In the genomic region with DNA sequence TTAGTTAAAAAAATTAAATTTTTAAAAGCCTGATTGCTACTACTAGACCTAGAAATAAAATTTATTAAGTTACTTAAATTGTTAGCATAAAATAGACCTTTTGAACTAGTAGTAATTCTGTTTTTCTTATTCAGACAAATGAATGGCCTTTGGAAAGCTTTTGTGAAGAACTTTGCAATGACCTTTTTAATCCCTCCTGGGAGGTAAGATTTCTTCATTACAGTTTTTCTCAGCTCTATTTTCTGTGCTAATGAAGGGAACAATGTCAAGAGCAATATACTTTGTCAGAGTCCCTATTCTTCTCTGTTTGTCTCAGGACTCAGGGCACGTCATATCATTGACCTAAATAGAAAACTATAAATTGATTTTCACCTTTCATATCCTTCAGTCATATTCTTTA, we compare ENCODE assay signal across 26 cellular contexts.
"Had no signal": no experiment of that assay in that cellular context is flagged by ENCODE, and none has a peak within 500 bp of the region (broad histone marks: within the 10 kb centered on the region; RNA-seq: fewer than 3 reads in every experiment).

No MANE protein-coding gene starts in this region.

- H3K4me1 Mint-ChIP-seq: nephron had no signal

- ATAC-seq: left colon; left lung; lower lobe of right lung; naive thymus-derived CD8-positive, alpha-beta T cell; right lobe of liver; upper lobe of right lung had no signal

- H3K4me3 Mint-ChIP-seq: naive thymus-derived CD8-positive, alpha-beta T cell; nephron; neural crest cell; stimulated activated naive CD8-positive, alpha-beta T cell treated with anti-CD3 and anti-CD28 coated beads, Interleukin-15, Interleukin-2, amounts not matched to agents 100 ng/mL and 50 ng/mL, for 24 hours had no signal

- H3K9me3 ChIP-seq: left lung, lower lobe of right lung, right atrium auricular region, right lobe of liver, suprapubic skin, thoracic aorta, tibial artery, upper lobe of right lung had no signal

- H3K9me3 Mint-ChIP-seq: naive thymus-derived CD8-positive, alpha-beta T cell; nephron; neural crest cell; stimulated activated naive CD8-positive, alpha-beta T cell treated with anti-CD3 and anti-CD28 coated beads, Interleukin-15, Interleukin-2, amounts not matched to agents 100 ng/mL and 50 ng/mL, for 24 hours had no signal

- FAIRE-seq: keratinocyte, urothelium cell line had no signal

- H3K27ac Mint-ChIP-seq: naive thymus-derived CD8-positive, alpha-beta T cell; nephron; progenitor cell of endocrine pancreas had no signal

- H3K4me1 ChIP-seq: left lung, lower lobe of right lung, right atrium auricular region, right lobe of liver, suprapubic skin, tibial artery, upper lobe of right lung had no signal

- H3K27me3 Mint-ChIP-seq: naive thymus-derived CD8-positive, alpha-beta T cell; progenitor cell of endocrine pancreas; stimulated activated naive CD8-positive, alpha-beta T cell treated with anti-CD3 and anti-CD28 coated beads, Interleukin-15, Interleukin-2, amounts not matched to agents 100 ng/mL and 50 ng/mL, for 24 hours had no signal

- H3K4me3 ChIP-seq: left lung, lower lobe of right lung, right atrium auricular region, right lobe of liver, suprapubic skin, thoracic aorta, tibial artery, upper lobe of right lung had no signal

- DNase-seq: hippocampal formation; left colon; left lung; lower lobe of right lung; mammary epithelial cell; mesenchymal stem cell; naive thymus-derived CD8-positive, alpha-beta T cell; nucleus accumbens; right lobe of liver; stimulated activated CD4-positive, alpha-beta T cell treated with anti-CD3 and anti-CD28 coated beads, Interleukin-12 subunit alpha, Interleukin-12 subunit beta, amount 100 ng/mL, for 4 hours; stimulated activated CD4-positive, alpha-beta T cell treated with anti-CD3 and anti-CD28 coated beads, Interleukin-15, amount 100 ng/mL, for 24 hours; stimulated activated CD4-positive, alpha-beta T cell treated with anti-CD3 and anti-CD28 coated beads, Interleukin-2, amount 100 ng/mL, for 24 hours; stimulated activated CD4-positive, alpha-beta T cell treated with anti-CD3 and anti-CD28 coated beads, Interleukin-4, amount 100 ng/mL, for 1 hour; stimulated activated naive CD4-positive, alpha-beta T cell; tibial artery; trophoblast cell; upper lobe of right lung had no signal

- H3K27ac ChIP-seq: left lung, lower lobe of right lung, right atrium auricular region, right lobe of liver, suprapubic skin, thoracic aorta, tibial artery, upper lobe of right lung had no signal
